ENCODE assay signal across 29 cellular contexts in the genomic region with DNA sequence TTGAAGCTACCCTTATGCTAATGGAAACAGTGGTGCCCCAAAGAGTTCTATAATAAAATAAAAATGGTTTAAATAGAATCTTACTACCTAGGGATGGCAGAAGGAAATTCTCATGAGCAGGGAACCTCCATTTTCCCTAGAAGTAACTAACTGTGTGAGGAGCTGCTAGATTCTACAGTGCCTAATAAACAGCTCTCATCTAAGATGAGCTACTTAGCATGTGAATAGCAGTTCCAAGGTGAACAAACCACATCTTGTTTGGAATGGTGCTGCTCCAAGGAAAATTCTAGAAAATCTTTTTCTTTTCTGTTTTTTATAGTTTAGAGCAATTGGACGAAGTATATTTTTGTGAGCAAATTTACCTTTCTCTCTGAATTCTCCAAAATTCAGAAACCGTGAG.
"Had no signal": no experiment of that assay in that cellular context is flagged by ENCODE, and none has a peak within 500 bp of the region (broad histone marks: within the 10 kb centered on the region; RNA-seq: fewer than 3 reads in every experiment).

No MANE protein-coding gene starts in this region.

- H3K9me3 Mint-ChIP-seq: nephron progenitor cell; neural crest cell; stimulated activated memory B cell treated with anti-CD40 and anti-IgM and Interleukin-4, amounts not matched to agents 10 μg/mL and 1 μg/mL and 100 μg/mL, for 72 hours; type B pancreatic cell had no signal

- DNase-seq: naive thymus-derived CD4-positive, alpha-beta T cell; natural killer cell; nephron progenitor cell; pancreas; retina; right cardiac atrium; right lobe of liver; sigmoid colon; small intestine; stimulated activated CD4-positive, alpha-beta T cell treated with anti-CD3 and anti-CD28 coated beads, Interleukin-15, amount 100 ng/mL, for 24 hours; stimulated activated CD4-positive, alpha-beta T cell treated with anti-CD3 and anti-CD28 coated beads, Interleukin-2, amount 100 ng/mL, for 24 hours; stimulated activated CD4-positive, alpha-beta T cell treated with anti-CD3 and anti-CD28 coated beads, Interleukin-2, amount 100 ng/mL, for 48 hours; stimulated activated CD4-positive, alpha-beta T cell treated with anti-CD3 and anti-CD28 coated beads, Interleukin-4, amount 100 ng/mL, for 4 hours; stimulated activated CD8-positive, alpha-beta memory T cell treated with anti-CD3 and anti-CD28 coated beads, Interleukin-4, amount 100 ng/mL, for 48 hours; stimulated activated naive CD4-positive, alpha-beta T cell; stimulated activated naive CD8-positive, alpha-beta T cell treated with anti-CD3 and anti-CD28 coated beads, Interleukin-15, amount 100 ng/mL, for 72 hours; stimulated activated naive CD8-positive, alpha-beta T cell treated with anti-CD3 and anti-CD28 coated beads, Interleukin-15, Interleukin-2, amounts not matched to agents 100 U/mL and 50 U/mL, for 24 hours; substantia nigra; testis; tibial artery; transverse colon; upper lobe of right lung; uterus had no signal

- H3K4me3 ChIP-seq: pancreas, prostate gland, right lobe of liver, sigmoid colon, suprapubic skin, testis, tibial artery, transverse colon, upper lobe of right lung, uterus had no signal

- H3K27ac ChIP-seq: neutrophil, pancreas, prostate gland, right lobe of liver, sigmoid colon, suprapubic skin, testis, tibial artery, transverse colon, upper lobe of right lung, uterus had no signal

- ATAC-seq: naive thymus-derived CD4-positive, alpha-beta T cell; natural killer cell; pancreas; right cardiac atrium; right lobe of liver; stimulated activated memory B cell treated with anti-CD40 and anti-IgM and Interleukin-4, amounts not matched to agents 10 μg/mL and 1 μg/mL and 100 μg/mL, for 72 hours; stimulated activated naive CD8-positive, alpha-beta T cell treated with anti-CD3 and anti-CD28 coated beads, Interleukin-15, amount 100 ng/mL, for 72 hours; stimulated activated naive CD8-positive, alpha-beta T cell treated with anti-CD3 and anti-CD28 coated beads, Interleukin-15, Interleukin-2, amounts not matched to agents 100 U/mL and 50 U/mL, for 24 hours; upper lobe of right lung had no signal

- H3K4me1 Mint-ChIP-seq: naive thymus-derived CD4-positive, alpha-beta T cell; natural killer cell; neural crest cell; stimulated activated memory B cell treated with anti-CD40 and anti-IgM and Interleukin-4, amounts not matched to agents 10 μg/mL and 1 μg/mL and 100 μg/mL, for 72 hours; stimulated activated naive CD8-positive, alpha-beta T cell treated with anti-CD3 and anti-CD28 coated beads, Interleukin-15, amount 100 ng/mL, for 72 hours had no signal

- H3K4me3 Mint-ChIP-seq: naive thymus-derived CD4-positive, alpha-beta T cell; natural killer cell; nephron progenitor cell; neural crest cell; stimulated activated memory B cell treated with anti-CD40 and anti-IgM and Interleukin-4, amounts not matched to agents 10 μg/mL and 1 μg/mL and 100 μg/mL, for 72 hours; stimulated activated naive CD8-positive, alpha-beta T cell treated with anti-CD3 and anti-CD28 coated beads, Interleukin-15, amount 100 ng/mL, for 72 hours; type B pancreatic cell had no signal

- H3K27ac Mint-ChIP-seq: naive thymus-derived CD4-positive, alpha-beta T cell; natural killer cell; nephron progenitor cell; stimulated activated memory B cell treated with anti-CD40 and anti-IgM and Interleukin-4, amounts not matched to agents 10 μg/mL and 1 μg/mL and 100 μg/mL, for 72 hours; stimulated activated naive CD8-positive, alpha-beta T cell treated with anti-CD3 and anti-CD28 coated beads, Interleukin-15, amount 100 ng/mL, for 72 hours; type B pancreatic cell had no signal

- H3K27me3 Mint-ChIP-seq: naive thymus-derived CD4-positive, alpha-beta T cell; stimulated activated memory B cell treated with anti-CD40 and anti-IgM and Interleukin-4, amounts not matched to agents 10 μg/mL and 1 μg/mL and 100 μg/mL, for 72 hours; stimulated activated naive CD8-positive, alpha-beta T cell treated with anti-CD3 and anti-CD28 coated beads, Interleukin-15, amount 100 ng/mL, for 72 hours; type B pancreatic cell had no signal

- H3K36me3 Mint-ChIP-seq: naive thymus-derived CD4-positive, alpha-beta T cell; natural killer cell; stimulated activated memory B cell treated with anti-CD40 and anti-IgM and Interleukin-4, amounts not matched to agents 10 μg/mL and 1 μg/mL and 100 μg/mL, for 72 hours; type B pancreatic cell had no signal

- H3K4me1 ChIP-seq: pancreas, prostate gland, right lobe of liver, sigmoid colon, suprapubic skin, testis, tibial artery, transverse colon, upper lobe of right lung, uterus had no signal

- H3K36me3 ChIP-seq: neutrophil, pancreas, prostate gland, right lobe of liver, sigmoid colon, suprapubic skin, tibial artery, transverse colon, upper lobe of right lung, uterus had no signal

- H3K9me3 ChIP-seq: neutrophil, pancreas, prostate gland, right lobe of liver, sigmoid colon, suprapubic skin, testis, tibial artery, transverse colon, upper lobe of right lung, uterus had no signal

- FAIRE-seq: pancreas, small intestine had no signal
